In genomic region chr4:108620101-108620932, GRCh38 we compare ENCODE assay signal across 1 cellular context.
A peak's percentile ranks its signal among the peaks of the same experiment; 100 is the strongest.
TF ChIP-seq lines count a peak whose summit lies in the region.

Gene RPL34 (plus strand): TSS chr4:108620576. CDS start chr4:108621960, 1,384 bp downstream.

TF ChIP-seq in K562, 482 proteins besides CTCF, POLR2A, EP300 and RAD21 (continued from another document and continues in another):
- TF ChIP-seq ZBTB49 (CRISPR knock-in tag; IDR thresholded peaks at IDR 0.05; ENCODE audit: borderline replicate concordance) (no peak), ZNF695 (CRISPR knock-in tag; IDR thresholded peaks at IDR 0.05) (no peak), HNRNPK (IDR thresholded peaks at IDR 0.05; ENCODE audit: low read depth, low read length, poor library complexity, severe bottlenecking) (no peak), DLX4 (CRISPR knock-in tag; IDR thresholded peaks at IDR 0.05) (no peak), E2F4 (CRISPR knock-in tag; IDR thresholded peaks at IDR 0.05; ENCODE audit: low read depth) (no peak), ZNF395 (CRISPR knock-in tag; IDR thresholded peaks at IDR 0.05) (0 out of 2 replicates have a peak, but pooled peaks have one; percentile 29), ZNF384 (IDR thresholded peaks at IDR 0.05; ENCODE audit: low read depth, low read length) (peak; percentile 91), NCOA4 (IDR thresholded peaks at IDR 0.05; ENCODE audit: partially characterized antibody) (no peak), PCBP2 (IDR thresholded peaks at IDR 0.05; ENCODE audit: low read depth, low read length, poor library complexity, severe bottlenecking) (no peak), PPARD (CRISPR knock-in tag; IDR thresholded peaks at IDR 0.05) (no peak), HMG20B (CRISPR knock-in tag; IDR thresholded peaks at IDR 0.05) (no peak), ESRRB (CRISPR knock-in tag; IDR thresholded peaks at IDR 0.05; ENCODE audit: borderline replicate concordance) (no peak), TAF9B (IDR thresholded peaks at IDR 0.05; ENCODE audit: partially characterized antibody) (peak; percentile 99), NFIX (CRISPR knock-in tag; IDR thresholded peaks at IDR 0.05; ENCODE audit: low read depth) (no peak), CBX5 (IDR thresholded peaks at IDR 0.05; ENCODE audit: borderline replicate concordance, low read depth) (no peak), KDM1A (IDR thresholded peaks at IDR 0.05) (no peak), TBP (optimal IDR thresholded peaks at IDR 0.05; ENCODE audit: low read depth, low read length) (peak; percentile 97), ZNF253 (CRISPR knock-in tag; conservative IDR thresholded peaks at IDR 0.05) (no peak), MCM5 (IDR thresholded peaks at IDR 0.05; ENCODE audit: low read depth) (no peak), SFPQ (IDR thresholded peaks at IDR 0.05; ENCODE audit: low read depth, low read length) (no peak), FOXJ2 (tag; IDR thresholded peaks at IDR 0.05) (peak; percentile 74), IFI16 (CRISPR knock-in tag; IDR thresholded peaks at IDR 0.05) (no peak), SNRNP70 (optimal IDR thresholded peaks at IDR 0.05; ENCODE audit: low read depth, low read length) (no peak), PYGO2 (tag; IDR thresholded peaks at IDR 0.05) (no peak), TCF3 (CRISPR knock-in tag; IDR thresholded peaks at IDR 0.05) (no peak), MXD1 (CRISPR knock-in tag; IDR thresholded peaks at IDR 0.05; ENCODE audit: borderline replicate concordance, poor library complexity, severe bottlenecking) (no peak), CREB5 (CRISPR knock-in tag; IDR thresholded peaks at IDR 0.05) (no peak), SMAD1 (IDR thresholded peaks at IDR 0.05; ENCODE audit: low read depth, low read length, partially characterized antibody) (peak; percentile 89), HEY1 (CRISPR knock-in tag; IDR thresholded peaks at IDR 0.05; ENCODE audit: borderline replicate concordance) (no peak), ZBTB8A (IDR thresholded peaks at IDR 0.05; ENCODE audit: partially characterized antibody) (no peak), BRF1 (IDR thresholded peaks at IDR 0.05; ENCODE audit: borderline replicate concordance, extremely low read depth, insufficient read length) (no peak), ZFP36 (IDR thresholded peaks at IDR 0.05; ENCODE audit: low read depth, low read length, partially characterized antibody) (no peak), ILF3 (IDR thresholded peaks at IDR 0.05; ENCODE audit: borderline replicate concordance) (no peak; the same call in 1 of the 2 replicates), CBX3 (IDR thresholded peaks at IDR 0.05; ENCODE audit: borderline replicate concordance in 1 of 2, low read length in 2 of 2) (no peak), CXXC5 (CRISPR knock-in tag; IDR thresholded peaks at IDR 0.05) (peak; percentile 81), HMGXB4 (CRISPR knock-in tag; IDR thresholded peaks at IDR 0.05) (no peak), TEAD1 (CRISPR knock-in tag; IDR thresholded peaks at IDR 0.05) (peak in 1 of 2 experiments; percentile 88; a peak in 2 of 4 replicates), ZNF830 (CRISPR knock-in tag; IDR thresholded peaks at IDR 0.05) (no peak), HNRNPH1 (optimal IDR thresholded peaks at IDR 0.05; ENCODE audit: low read depth, low read length) (no peak), BRF2 (IDR thresholded peaks at IDR 0.05; ENCODE audit: borderline replicate concordance, insufficient read depth, insufficient read length) (no peak), RERE (CRISPR knock-in tag; IDR thresholded peaks at IDR 0.05; ENCODE audit: borderline replicate concordance) (no peak), JUND (IDR thresholded peaks at IDR 0.05; ENCODE audit: borderline replicate concordance, low read depth, low read length) (peak; percentile 85), JUND (tag; IDR thresholded peaks at IDR 0.05; ENCODE audit: borderline replicate concordance, low read depth, low read length) (peak; percentile 74; the same call in 2 of the 3 replicates), TARDBP (IDR thresholded peaks at IDR 0.05) (no peak), ATF3 (IDR thresholded peaks at IDR 0.05) (peak; percentile 77), ATF3 (CRISPR knock-in tag; conservative IDR thresholded peaks at IDR 0.05) (no peak), BCOR (IDR thresholded peaks at IDR 0.05) (0 out of 2 replicates have a peak, but pooled peaks have one; percentile 12)
